ENCODE assay signal across 18 cellular contexts in genomic region chr1:159920202-159920601, GRCh38. TPM values are rescaled to one million over a fixed set of nuclear protein-coding genes. Genes with fewer than 3 reads are reported as not detected.
DNase-seq lines count a peak whose midpoint lies in the region; ATAC-seq, FAIRE-seq and TF ChIP-seq lines count a peak whose summit lies in the region.
"Had no signal": no experiment of that assay in that cellular context is flagged by ENCODE, and none has a peak within 500 bp of the region (broad histone marks: within the 10 kb centered on the region; RNA-seq: fewer than 3 reads in every experiment).

No MANE protein-coding gene starts in this region.

- H3K79me1 ChIP-seq in H9 (ENCODE audit: insufficient read depth, low read depth, low read length, poor library complexity, severe bottlenecking) = no peaks in the 10 kb centered on the region

- H3K27ac Mint-ChIP-seq in activated CD4-positive, alpha-beta T cell treated with anti-CD3 and anti-CD28 coated beads for 36 hours = peak overlapping the region; percentile 97
- peak overlapping the region; percentile 19 to 100 (median 78) for H3K27ac Mint-ChIP-seq in CD8-positive, alpha-beta memory T cell
- H3K27ac Mint-ChIP-seq in astrocyte (ENCODE audit: unreplicated experiment) = no peak overlapping the region
- H3K27ac Mint-ChIP-seq in H9 = no peak overlapping the region
- H3K27ac Mint-ChIP-seq: type B pancreatic cell had no signal

- H3K4me2 ChIP-seq in astrocyte (ENCODE audit: low read length) (no peak overlapping the region), osteoblast (ENCODE audit: insufficient read depth, low read length) (no peak overlapping the region), H9 (ENCODE audit: insufficient read depth, insufficient read length, low read length) (no peak overlapping the region)

- H3K79me2 ChIP-seq in astrocyte (ENCODE audit: insufficient read depth, low read length) (peaks cover 75% of the 10 kb centered on the region), osteoblast (ENCODE audit: insufficient read depth, low read length) (peaks cover 61% of the 10 kb centered on the region), H9 (ENCODE audit: insufficient read depth, low read length) (no peaks in the 10 kb centered on the region)

- no peak overlapping the region for H4K8ac ChIP-seq in H9 (replicated peaks; ENCODE audit: insufficient read length, low read depth, low read length)

- peaks cover 33% of the 10 kb centered on the region for H3K4me1 ChIP-seq in CD8-positive, alpha-beta memory T cell (ENCODE audit: insufficient read depth, low read length)
- peaks cover 65% of the 10 kb centered on the region for H3K4me1 ChIP-seq in astrocyte (ENCODE audit: insufficient read depth, low read length)
- H3K4me1 ChIP-seq in osteoblast (ENCODE audit: insufficient read depth, low read length) = peaks cover 59% of the 10 kb centered on the region
- H3K4me1 ChIP-seq in H9 (ENCODE audit: insufficient read depth, low read length) = peaks cover 5% of the 10 kb centered on the region; the same call in 1 of the 2 replicates

- TF ChIP-seq POLR2A in lower leg skin (IDR thresholded peaks at IDR 0.05) = no peak

- intact Hi-C loops in activated CD4-positive, alpha-beta T cell treated with anti-CD3 and anti-CD28 coated beads for 36 hours (cut with DNase I, micrococcal nuclease) = loop anchor here in 1 of 2 experiments (5.0 to 10.0 kb wide), 5 partner anchors 285 to 1997 kb away; partner anchors contain the start of genes AIM2 and PEA15
- intact Hi-C loops in lower leg skin (cut with DNase I; ENCODE audit: low total_unique reads) = no loop called here

- H3K36me3 Mint-ChIP-seq in activated CD4-positive, alpha-beta T cell treated with anti-CD3 and anti-CD28 coated beads for 36 hours (ENCODE audit: low read depth) = peaks cover 68% of the 10 kb centered on the region
- peaks cover 12 to 75% (median 16%) of the 10 kb centered on the region in 3 donors for H3K36me3 Mint-ChIP-seq in CD8-positive, alpha-beta memory T cell
- H3K36me3 Mint-ChIP-seq in astrocyte (ENCODE audit: low read depth, unreplicated experiment) (peaks cover 26% of the 10 kb centered on the region), H9 (ENCODE audit: insufficient read depth in 1 of 3, low read depth in 3 of 3) (peaks cover 0 to 35% (median 20%) of the 10 kb centered on the region in 3 experiments; a peak in 5 of 7 replicates)

- H3K9me3 Mint-ChIP-seq in activated CD4-positive, alpha-beta T cell treated with anti-CD3 and anti-CD28 coated beads for 36 hours (ENCODE audit: low read depth) = no peaks in the 10 kb centered on the region
- H3K9me3 Mint-ChIP-seq in CD8-positive, alpha-beta memory T cell = peaks cover 0 to 7% (median 2%) of the 10 kb centered on the region in 5 donors
- no peaks in the 10 kb centered on the region for H3K9me3 Mint-ChIP-seq in astrocyte (ENCODE audit: unreplicated experiment)
- H3K9me3 Mint-ChIP-seq in H9 = no peaks in the 10 kb centered on the region; a peak in 1 of 5 replicates
- H3K9me3 Mint-ChIP-seq: type B pancreatic cell had no signal

- CTCF ChIA-PET in activated CD4-positive, alpha-beta T cell treated with anti-CD3 and anti-CD28 coated beads for 36 hours (lab: Charles Lee) = no interaction called here
- CTCF ChIA-PET in CD8-positive, alpha-beta memory T cell (lab: Charles Lee) = no interaction called here

- no peak for TF ChIP-seq CTCF in astrocyte (IDR thresholded peaks at IDR 0.05; ENCODE audit: insufficient read depth, low read depth, low read length)
- no peak for TF ChIP-seq CTCF in osteoblast (IDR thresholded peaks at IDR 0.05; ENCODE audit: extremely low read depth, low read depth, low read length)
- no peak for TF ChIP-seq CTCF in H9 (conservative IDR thresholded peaks at IDR 0.05)
- TF ChIP-seq CTCF in lower leg skin (IDR thresholded peaks at IDR 0.05) = no peak

- H4K20me1 ChIP-seq in astrocyte (ENCODE audit: insufficient read depth, low read length) = peaks cover 71% of the 10 kb centered on the region
- H4K20me1 ChIP-seq in osteoblast (ENCODE audit: insufficient read depth, low read length) = peaks cover 46% of the 10 kb centered on the region
- no peaks in the 10 kb centered on the region for H4K20me1 ChIP-seq in H9 (ENCODE audit: control insufficient read depth, insufficient read depth, insufficient read length)

- H3K4ac ChIP-seq in H9 (ENCODE audit: low read depth, low read length) = no peak overlapping the region

- no peak overlapping the region for H2BK20ac ChIP-seq in H9 (ENCODE audit: low read depth, low read length, poor library complexity, severe bottlenecking)

- H2BK5ac ChIP-seq in H9 (ENCODE audit: insufficient read length, low read length) = no peak overlapping the region

- H3T11ph ChIP-seq in H9 (ENCODE audit: low read length) = no peak overlapping the region

- no peaks in the 10 kb centered on the region for H3K27me3 ChIP-seq in CD8-positive, alpha-beta memory T cell (ENCODE audit: insufficient read depth, low read length, poor library complexity, severe bottlenecking)
- no peaks in the 10 kb centered on the region for H3K27me3 ChIP-seq in astrocyte (ENCODE audit: insufficient read depth, low read length)
- no peaks in the 10 kb centered on the region for H3K27me3 ChIP-seq in osteoblast (ENCODE audit: insufficient read depth, low read length)
- H3K27me3 ChIP-seq in H9 (ENCODE audit: insufficient read depth, low read length) = no peaks in the 10 kb centered on the region

- H3K23ac ChIP-seq in H9 (ENCODE audit: insufficient read length, low read depth, low read length) = no peak overlapping the region

- H3K14ac ChIP-seq in H9 (ENCODE audit: insufficient read depth, low read length) = no peak overlapping the region

- no CpG with 5 or more reads among the region's 10 CpGs for WGBS in H9 (ENCODE audit: extremely low coverage, insufficient read length, low lambda C conversion rate)
- 70 to 71% methylated on average over 10 of the region's 10 CpGs for WGBS in lower leg skin, 2 donors

- H3K9me3 ChIP-seq in CD8-positive, alpha-beta memory T cell (ENCODE audit: low read length) = no peaks in the 10 kb centered on the region
- H3K9me3 ChIP-seq in astrocyte (ENCODE audit: insufficient read depth, low read depth, low read length) (no peaks in the 10 kb centered on the region), osteoblast (ENCODE audit: low read depth, low read length) (no peaks in the 10 kb centered on the region), H9 (ENCODE audit: control insufficient read depth, low read depth, low read length) (no peaks in the 10 kb centered on the region)

- H2BK15ac ChIP-seq in H9 (ENCODE audit: low read depth, low read length) = no peak overlapping the region

- no peak overlapping the region for H2AK5ac ChIP-seq in H9 (ENCODE audit: insufficient read length, low read length)

- H3K9ac ChIP-seq in astrocyte (ENCODE audit: low read length) (peak overlapping the region; percentile 99), H9 (ENCODE audit: extremely low read depth, insufficient read length, low read length) (no peak overlapping the region)

- H3K4me1 Mint-ChIP-seq in activated CD4-positive, alpha-beta T cell treated with anti-CD3 and anti-CD28 coated beads for 36 hours = peaks cover 52% of the 10 kb centered on the region
- H3K4me1 Mint-ChIP-seq in CD8-positive, alpha-beta memory T cell = peaks cover 59 to 87% (median 67%) of the 10 kb centered on the region in 3 donors
- peaks cover 63% of the 10 kb centered on the region for H3K4me1 Mint-ChIP-seq in astrocyte (ENCODE audit: low read depth, unreplicated experiment)
- peaks cover 44 to 47% of the 10 kb centered on the region in 2 experiments for H3K4me1 Mint-ChIP-seq in H9

- H2BK120ac ChIP-seq in H9 (ENCODE audit: low read depth, low read length, poor library complexity, severe bottlenecking) = no peak overlapping the region

- H3K23me2 ChIP-seq in H9 (ENCODE audit: insufficient read length, low read depth, low read length, poor library complexity, severe bottlenecking) = peaks cover 11% of the 10 kb centered on the region

- POLR2A ChIA-PET in activated CD4-positive, alpha-beta T cell treated with anti-CD3 and anti-CD28 coated beads for 36 hours (lab: Charles Lee) = no interaction called here
- POLR2A ChIA-PET in CD8-positive, alpha-beta memory T cell (lab: Charles Lee) = no interaction called here

- no peak overlapping the region for H3K27ac ChIP-seq in CD8-positive, alpha-beta memory T cell (ENCODE audit: low read depth, low read length)
- no peak overlapping the region for H3K27ac ChIP-seq in astrocyte (ENCODE audit: low read depth, low read length)
- no peak overlapping the region for H3K27ac ChIP-seq in osteoblast (ENCODE audit: low read depth, low read length)
- no peak overlapping the region for H3K27ac ChIP-seq in H9 (ENCODE audit: insufficient read length, low read depth, low read length)

- H3K4me3 ChIP-seq in CD8-positive, alpha-beta memory T cell (ENCODE audit: low read length) = no peak overlapping the region
- no peak overlapping the region for H3K4me3 ChIP-seq in astrocyte (ENCODE audit: insufficient read depth, low read depth, low read length)
- no peak overlapping the region for H3K4me3 ChIP-seq in osteoblast (ENCODE audit: insufficient read depth, low read length)
- no peak overlapping the region for H3K4me3 ChIP-seq in lower leg skin (ENCODE audit: low read depth, poor library complexity, severe bottlenecking)

- H2AFZ ChIP-seq in astrocyte (ENCODE audit: low read depth, low read length) (no peak overlapping the region), osteoblast (ENCODE audit: low read length) (no peak overlapping the region), H9 (ENCODE audit: low read length) (no peak overlapping the region)

- no peak for DNase-seq in activated CD4-positive, alpha-beta T cell treated with anti-CD3 and anti-CD28 coated beads for 36 hours
- DNase-seq in activated CD4-positive, alpha-beta T cell treated with anti-CD3 and anti-CD28 coated beads, Interleukin-2, amount 50 U/mL, for 4 hours = no peak
- no peak for DNase-seq in CD8-positive, alpha-beta memory T cell
- DNase-seq in astrocyte (ENCODE audit: low read depth) (no peak), osteoblast (ENCODE audit: insufficient read length, low spot score, missing footprints) (peak; percentile 37), HTR-8/SVneo (ENCODE audit: insufficient read length, low spot score) (no peak), H9 (no peak), lower leg skin (ENCODE audit: low spot score in 2 of 2) (no peak)
- DNase-seq: activated effector memory CD4-positive, alpha-beta T cell treated with Interleukin-2 at 50 U/mL for 16 hours; GF-D8; NCI-H2107; NCI-H748 treated with DMSO at 0.1 percent for 48 hours; RPMI8226 had no signal

- H4K5ac ChIP-seq in H9 (ENCODE audit: insufficient read length, low read depth, low read length) = no peak overlapping the region

- no peak overlapping the region for H4K91ac ChIP-seq in H9 (ENCODE audit: insufficient read length, low read depth, low read length)

- no peak overlapping the region for H3K56ac ChIP-seq in H9 (ENCODE audit: insufficient read length, low read depth, low read length)

- FAIRE-seq in astrocyte (lab: Jason Lieb, UNC) (no peak), HTR-8/SVneo (lab: Jason Lieb, UNC) (no peak)
- FAIRE-seq: GM19239 had no signal

- H3K4me3 Mint-ChIP-seq in activated CD4-positive, alpha-beta T cell treated with anti-CD3 and anti-CD28 coated beads for 36 hours = no peak overlapping the region
- peak overlapping the region in 3 of 7 donors; percentile 20 to 95 (median 24) for H3K4me3 Mint-ChIP-seq in CD8-positive, alpha-beta memory T cell
- H3K4me3 Mint-ChIP-seq in astrocyte (ENCODE audit: unreplicated experiment) (no peak overlapping the region), H9 (no peak overlapping the region)

- no peak overlapping the region for H2BK12ac ChIP-seq in H9 (ENCODE audit: insufficient read length, low read depth, low read length)

- H3K18ac ChIP-seq in H9 (ENCODE audit: insufficient read length, low read depth, low read length) = no peak overlapping the region

- peaks cover 31% of the 10 kb centered on the region for H3K36me3 ChIP-seq in CD8-positive, alpha-beta memory T cell (ENCODE audit: insufficient read depth, low read length)
- peaks cover 32% of the 10 kb centered on the region for H3K36me3 ChIP-seq in astrocyte (ENCODE audit: insufficient read depth, low read length)
- peaks cover 30% of the 10 kb centered on the region for H3K36me3 ChIP-seq in osteoblast (ENCODE audit: insufficient read depth, low read length)

- no peak for ATAC-seq in activated CD4-positive, alpha-beta T cell treated with anti-CD3 and anti-CD28 coated beads for 36 hours

- no peaks in the 10 kb centered on the region for H3K27me3 Mint-ChIP-seq in activated CD4-positive, alpha-beta T cell treated with anti-CD3 and anti-CD28 coated beads for 36 hours
- peaks cover 0 to 13% of the 10 kb centered on the region in 2 donors for H3K27me3 Mint-ChIP-seq in CD8-positive, alpha-beta memory T cell
- H3K27me3 Mint-ChIP-seq in astrocyte (ENCODE audit: low read depth, unreplicated experiment) (no peaks in the 10 kb centered on the region), H9 (ENCODE audit: low read depth) (peaks cover 9% of the 10 kb centered on the region)
- H3K27me3 Mint-ChIP-seq: type B pancreatic cell had no signal

RNA-seq across cellular contexts. Expression of gene TAGLN2, which starts 5.1 kb away (rescaled TPM):
- total RNA-seq in activated CD4-positive, alpha-beta T cell treated with anti-CD3 and anti-CD28 coated beads for 36 hours = 100 to 1,000 TPM; 410 to 495 TPM
- 100 to 1,000 TPM; 566 to 578 TPM for total RNA-seq in CD8-positive, alpha-beta memory T cell
- 811 TPM for polyA plus RNA-seq in CD8-positive, alpha-beta memory T cell
- total RNA-seq in astrocyte = 614 and 688 TPM in 2 replicates
- total RNA-seq in osteoblast = 156 and 159 TPM in 2 replicates
- 76.7 and 80.5 TPM in 2 replicates for total RNA-seq in H9 (2021)
- 100 to 1,000 TPM; 244 to 413 (median 306) TPM for total RNA-seq in lower leg skin

RNA-seq across cellular contexts. Expression of gene CFAP45, which starts 20.2 kb away (rescaled TPM):
- total RNA-seq in activated CD4-positive, alpha-beta T cell treated with anti-CD3 and anti-CD28 coated beads for 36 hours = 1 to 10 TPM in 1 of 2 experiments, under 1 TPM in 1; 0.98 to 1.1 TPM
- total RNA-seq in CD8-positive, alpha-beta memory T cell = 1 to 10 TPM in 1 of 2 experiments, under 1 TPM in 1; 0.75 to 1.2 TPM
- polyA plus RNA-seq in CD8-positive, alpha-beta memory T cell = 0.18 TPM
- total RNA-seq in astrocyte (3.2 and 4.3 TPM in 2 replicates), osteoblast (0.29 and 0.36 TPM in 2 replicates), H9 (2021) (0.53 and 0.85 TPM in 2 replicates), lower leg skin (1 to 10 TPM in 1 of 4 donors, under 1 TPM in 3; 0.46 to 3.0 (median 0.66) TPM)

RNA-seq across cellular contexts. Expression of gene IGSF9, which starts 25.2 kb away (rescaled TPM):
- under 1 TPM in 1 of 2 experiments, not detected in 1; 0.07 TPM for total RNA-seq in activated CD4-positive, alpha-beta T cell treated with anti-CD3 and anti-CD28 coated beads for 36 hours
- under 1 TPM; 0.04 to 0.11 TPM for total RNA-seq in CD8-positive, alpha-beta memory T cell
- not detected for polyA plus RNA-seq in CD8-positive, alpha-beta memory T cell
- 0.89 and 2.1 TPM in 2 replicates for total RNA-seq in astrocyte
- under 0.01 TPM in 2 replicates for total RNA-seq in osteoblast
- 11.3 and 12.3 TPM in 2 replicates for total RNA-seq in H9 (2021)
- 10 to 100 TPM; 17.7 to 29.6 (median 19.6) TPM for total RNA-seq in lower leg skin
- total RNA-seq: pulmonary artery endothelial cell had no signal

RNA-seq across cellular contexts. Expression of gene SLAMF9, which starts 33.8 kb away (rescaled TPM):
- total RNA-seq in activated CD4-positive, alpha-beta T cell treated with anti-CD3 and anti-CD28 coated beads for 36 hours = not detected
- total RNA-seq in CD8-positive, alpha-beta memory T cell = not detected
- not detected for polyA plus RNA-seq in CD8-positive, alpha-beta memory T cell
- total RNA-seq in astrocyte (0.43 TPM in 1 of 2 replicates, not detected in the other), osteoblast (not detected in 2 replicates), H9 (2021) (not detected in 2 replicates), lower leg skin (not detected)
- total RNA-seq: A172; pulmonary artery endothelial cell; T-helper 2 cell treated with Interferon-gamma antibody and Interleukin-4, amounts not matched to agents 100 ng/mL and 5 ng/mL, for 36 hours had no signal

RNA-seq across cellular contexts. Expression of gene VSIG8, which starts 57.7 kb away (rescaled TPM):
- total RNA-seq in activated CD4-positive, alpha-beta T cell treated with anti-CD3 and anti-CD28 coated beads for 36 hours = under 1 TPM in 1 of 2 experiments, not detected in 1; 0.11 TPM
- not detected for total RNA-seq in CD8-positive, alpha-beta memory T cell
- not detected for polyA plus RNA-seq in CD8-positive, alpha-beta memory T cell
- total RNA-seq in astrocyte (not detected in 2 replicates), osteoblast (not detected in 2 replicates), H9 (2021) (not detected in 2 replicates), lower leg skin (10 to 100 TPM; 14.6 to 54.5 (median 43.1) TPM)
- total RNA-seq: A172; pulmonary artery endothelial cell; T-helper 2 cell treated with Interferon-gamma antibody and Interleukin-4, amounts not matched to agents 100 ng/mL and 5 ng/mL, for 36 hours had no signal

Comparison
In these comparisons a context has a peak if more than half of its experiments do, and no peak if none do; other contexts are left out.
1. H3K27ac Mint-ChIP-seq: peak in activated CD4-positive, alpha-beta T cell treated with anti-CD3 and anti-CD28 coated beads for 36 hours (single experiment) and CD8-positive, alpha-beta memory T cell (8 of 8); none in astrocyte (single experiment) and H9 (0 of 3).